ENCODE assay signal across 8 cellular contexts in the genomic region with DNA sequence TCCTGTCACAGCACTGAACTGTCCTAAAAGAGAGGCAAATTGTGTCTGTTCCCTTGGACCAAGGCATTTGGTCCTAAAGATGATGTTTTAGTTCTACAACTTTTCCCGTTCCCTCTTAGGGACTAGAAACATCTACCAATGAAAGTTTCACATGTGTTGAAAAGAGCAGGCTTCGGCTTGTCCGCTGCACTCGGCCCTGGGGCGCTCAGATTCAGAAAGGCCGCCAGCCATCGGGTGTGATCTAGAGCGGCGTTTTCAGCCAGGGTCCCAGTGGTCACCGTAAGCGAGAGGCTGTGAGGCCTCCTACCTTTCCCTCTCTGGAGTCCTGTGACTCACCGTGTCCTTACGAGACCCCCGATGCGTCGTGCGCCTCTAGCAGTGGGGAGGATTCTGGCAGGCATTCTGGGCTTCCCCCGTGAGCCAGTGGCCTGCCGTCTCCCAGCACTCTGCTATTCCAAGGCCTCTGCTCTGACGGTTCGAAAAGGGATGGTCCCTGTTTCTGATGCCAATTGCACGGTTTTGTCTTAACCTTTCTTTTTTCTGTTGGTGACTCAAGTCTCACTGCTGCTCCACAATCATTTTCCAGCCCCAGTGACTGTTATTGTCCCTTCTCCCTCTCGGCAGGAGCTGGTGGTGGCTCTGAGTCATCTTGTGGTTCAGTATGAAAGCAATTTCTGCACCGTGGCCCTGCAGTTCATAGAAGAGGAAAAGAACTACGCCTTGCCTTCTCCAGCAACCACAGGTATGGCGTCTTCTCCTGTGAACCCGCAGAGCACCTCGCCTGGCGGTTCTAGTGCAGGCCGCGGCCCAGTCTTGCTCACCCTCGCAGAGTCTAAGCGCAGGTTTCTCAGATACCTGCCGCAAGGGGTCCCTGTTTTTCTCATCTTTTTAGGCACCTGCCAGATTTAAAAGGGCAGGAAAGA.
DNase-seq lines count a peak whose midpoint lies in the region; ATAC-seq and TF ChIP-seq lines count a peak whose summit lies in the region.

No MANE protein-coding gene starts in this region.

- TF ChIP-seq CTCF in AG04450 (IDR thresholded peaks at IDR 0.05; ENCODE audit: low read depth, low read length) (no peak), choroid plexus epithelial cell (conservative IDR thresholded peaks at IDR 0.05; ENCODE audit: low read depth, low read length) (peak; percentile 32)

- H3K27ac ChIP-seq in AG04450 (ENCODE audit: low read depth, low read length) = peak overlapping the region; percentile 90

- peak overlapping the region; percentile 88 to 94 for H3K27ac Mint-ChIP-seq in natural killer cell treated with Interleukin-12 subunit alpha and Interleukin-12 subunit beta and Interleukin-15 and Interleukin-18, amount 100 ng/mL, for 72 hours

- peak overlapping the region; percentile 84 for H3K4me3 Mint-ChIP-seq in natural killer cell treated with Interleukin-12 subunit alpha and Interleukin-12 subunit beta and Interleukin-15 and Interleukin-18, amount 100 ng/mL, for 72 hours

- peaks cover 4% of the 10 kb centered on the region; the same call in 1 of the 2 replicates for H3K9me3 ChIP-seq in AG04450 (ENCODE audit: control insufficient read depth, insufficient read depth, low read length)

- H3K36me3 Mint-ChIP-seq in natural killer cell treated with Interleukin-12 subunit alpha and Interleukin-12 subunit beta and Interleukin-15 and Interleukin-18, amount 100 ng/mL, for 72 hours = peaks cover 4% of the 10 kb centered on the region

- ATAC-seq in GM21367 (IDR thresholded peaks at IDR 0.05; ENCODE audit: unreplicated experiment) = peak; percentile 40
- ATAC-seq in natural killer cell treated with Interleukin-12 subunit alpha and Interleukin-12 subunit beta and Interleukin-15 and Interleukin-18, amount 100 ng/mL, for 72 hours = peak; percentile 80 to 84

- H3K4me3 ChIP-seq in AG04450 (ENCODE audit: low read depth, low read length) = no peak overlapping the region; the same call in 1 of the 2 replicates
- no peak overlapping the region for H3K4me3 ChIP-seq in choroid plexus epithelial cell (ENCODE audit: low read depth, low read length)

- no peaks in the 10 kb centered on the region for H3K27me3 Mint-ChIP-seq in natural killer cell treated with Interleukin-12 subunit alpha and Interleukin-12 subunit beta and Interleukin-15 and Interleukin-18, amount 100 ng/mL, for 72 hours

- POLR2A ChIA-PET in AG04450 (lab: Yijun Ruan, JAX) = no interaction called here

- DNase-seq in AG04450 (ENCODE audit: low read depth, low spot score) (peak; percentile 29), KG1 (lab: John Stamatoyannopoulos, UW) (peak; percentile 19), choroid plexus epithelial cell (ENCODE audit: low read depth) (peak; percentile 89), NCI-H1092 treated with DMSO at 0.1 percent for 48 hours (lab: John Stamatoyannopoulos, UW) (no peak)
- peak; percentile 70 for DNase-seq in activated CD4-positive, alpha-beta T cell treated with anti-CD3 and anti-CD28 coated beads for 1 hour
- DNase-seq in natural killer cell treated with Interleukin-12 subunit alpha and Interleukin-12 subunit beta and Interleukin-15 and Interleukin-18, amount 100 ng/mL, for 72 hours (ENCODE audit: low spot score) = peak; percentile 81
- DNase-seq in stimulated activated naive CD4-positive, alpha-beta T cell treated with Interleukin-2 at 50 U/mL for 16 hours (lab: John Stamatoyannopoulos, UW) = peak; percentile 85

- peaks cover 28 to 39% of the 10 kb centered on the region in 2 donors for H3K4me1 Mint-ChIP-seq in natural killer cell treated with Interleukin-12 subunit alpha and Interleukin-12 subunit beta and Interleukin-15 and Interleukin-18, amount 100 ng/mL, for 72 hours (ENCODE audit: low read depth in 2 of 2)

- CTCF ChIA-PET in AG04450 (lab: Charles Lee) = interaction anchor here (0.6 kb wide), 1 partner anchor 167 kb away, joined by 3 read pairs; no protein-coding TSS in a partner anchor

- no peaks in the 10 kb centered on the region for H3K9me3 Mint-ChIP-seq in natural killer cell treated with Interleukin-12 subunit alpha and Interleukin-12 subunit beta and Interleukin-15 and Interleukin-18, amount 100 ng/mL, for 72 hours

- H3K27me3 ChIP-seq in AG04450 (ENCODE audit: control insufficient read depth, insufficient read depth, low read length) = no peaks in the 10 kb centered on the region
